Comparison of ENCODE assay signal across 15 cellular contexts in the genomic region with DNA sequence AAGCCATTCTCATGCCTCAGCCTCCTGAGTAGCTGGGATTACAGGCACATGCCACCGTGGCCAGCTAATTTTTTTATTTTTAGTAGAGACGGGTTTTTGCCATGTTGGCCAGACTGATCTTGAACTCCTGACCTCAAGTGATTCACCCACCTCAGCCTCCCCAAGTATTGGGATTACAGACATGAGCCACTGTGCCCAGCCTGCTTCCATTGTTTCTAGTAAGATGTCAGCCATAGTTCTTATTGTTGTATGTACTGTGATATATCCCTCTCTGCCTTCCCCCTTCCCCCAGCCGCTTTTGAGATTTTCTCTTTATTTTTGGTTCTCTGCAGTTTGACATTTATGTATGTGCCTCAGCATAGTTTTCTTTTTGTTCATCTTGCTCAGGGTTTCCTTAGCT.
"Had no signal": no experiment of that assay in that cellular context is flagged by ENCODE, and none has a peak within 500 bp of the region (broad histone marks: within the 10 kb centered on the region; RNA-seq: fewer than 3 reads in every experiment).

No MANE protein-coding gene starts in this region.

- H3K27me3 ChIP-seq: body of pancreas, left lung, neutrophil, suprapubic skin had no signal

- H3K4me3 ChIP-seq: body of pancreas, coronary artery, left lung, mucosa of descending colon, suprapubic skin had no signal

- H3K36me3 Mint-ChIP-seq: type B pancreatic cell had no signal

- H3K27ac ChIP-seq: body of pancreas, coronary artery, left lung, neutrophil, suprapubic skin had no signal

- H3K4me1 Mint-ChIP-seq: central memory CD8-positive, alpha-beta T cell; natural killer cell had no signal

- H3K36me3 ChIP-seq: left lung, neutrophil, suprapubic skin had no signal

- ATAC-seq: body of pancreas, esophagus mucosa, left lung, mucosa of descending colon, natural killer cell had no signal

- DNase-seq: activated CD4-positive, alpha-beta T cell treated with anti-CD3 and anti-CD28 coated beads, Interleukin-2, amount 10 ng/mL, durations not matched to agents 7 days and 5 days; activated naive CD4-positive, alpha-beta T cell treated with anti-CD3 and anti-CD28 coated beads, Interleukin-2, amount 50 U/mL, for 16 hours; body of pancreas; left lung; mucosa of descending colon; natural killer cell; retina; stimulated activated naive CD4-positive, alpha-beta T cell treated with Interleukin-2 at 50 U/mL for 16 hours had no signal

- H3K27ac Mint-ChIP-seq: activated CD4-positive, alpha-beta T cell treated with anti-CD3 and anti-CD28 coated beads, Interleukin-2, amount 10 ng/mL, durations not matched to agents 7 days and 5 days; activated T-helper 2 cell treated with anti-CD3 and anti-CD28 coated beads, Interferon-gamma antibody, Interleukin-2, Interleukin-4, amounts not matched to agents 10 μg/mL and 5 μg/mL and 100 μg/mL, durations not matched to agents 14 hours and 24 hours and 36 hours; natural killer cell; type B pancreatic cell had no signal

- H3K4me3 Mint-ChIP-seq: activated CD4-positive, alpha-beta T cell treated with anti-CD3 and anti-CD28 coated beads, Interleukin-2, amount 10 ng/mL, durations not matched to agents 7 days and 5 days; central memory CD8-positive, alpha-beta T cell; natural killer cell; type B pancreatic cell had no signal
